Comparison of ENCODE assay signal across 24 cellular contexts in genomic region chr19:33347300-33347699, GRCh38. TPM values are rescaled to one million over a fixed set of nuclear protein-coding genes. Genes with fewer than 3 reads are reported as not detected.
DNase-seq lines count a peak whose midpoint lies in the region; ATAC-seq, FAIRE-seq and TF ChIP-seq lines count a peak whose summit lies in the region.
"Had no signal": no experiment of that assay in that cellular context is flagged by ENCODE, and none has a peak within 500 bp of the region (broad histone marks: within the 10 kb centered on the region; RNA-seq: fewer than 3 reads in every experiment).

No MANE protein-coding gene starts in this region.

- CTCF ChIA-PET in HepG2 (lab: Yijun Ruan, JAX; ENCODE audit: low intra/inter-chr PET ratio, low total read pairs): no interaction called here
- CTCF ChIA-PET in CD8-positive, alpha-beta memory T cell (lab: Charles Lee): no interaction called here

- intact Hi-C loops in HepG2 (cut with micrococcal nuclease; ENCODE audit: unreplicated experiment): no loop called here
- intact Hi-C loops in sigmoid colon (cut with DNase I): no loop called here

- H3K4me1 Mint-ChIP-seq in CD8-positive, alpha-beta memory T cell: no peaks in the 10 kb centered on the region
- H3K4me1 Mint-ChIP-seq: B cell had no signal

- H3K36me3 Mint-ChIP-seq in CD8-positive, alpha-beta memory T cell: no peaks in the 10 kb centered on the region
- H3K36me3 Mint-ChIP-seq: CD8-positive, alpha-beta T cell had no signal

- POLR2A ChIA-PET in HepG2 (lab: Yijun Ruan, JAX): interaction anchor here (1.6 to 3.5 kb wide), 4 partner anchors 27 to 45 kb away, joined by 9 to 50 read pairs (median 20); partner anchors contain the start of genes CEBPA and CEBPG
- POLR2A ChIA-PET in CD8-positive, alpha-beta memory T cell (lab: Charles Lee): no interaction called here

- H3K4me3 ChIP-seq in liver (ENCODE audit: low read depth in 1 of 3, low read length in 3 of 3) (no peak overlapping the region), HepG2 (replicated peaks in 1 of 3; ENCODE audit: insufficient read depth in 1 of 3, low read depth in 2 of 3, low read length in 3 of 3) (no peak overlapping the region), sigmoid colon (no peak overlapping the region)
- H3K4me3 ChIP-seq in CD8-positive, alpha-beta memory T cell (ENCODE audit: low read length): no peak overlapping the region
- H3K4me3 ChIP-seq: A549; BLaER1 treated with 17β-estradiol and CSF1 and Interleukin-3, amounts not matched to agents 10 nM and 100 nM; GM12878 had no signal

- 94% methylated on average over 10 of the region's 10 CpGs for WGBS in liver
- 97% methylated on average over 7 of the region's 10 CpGs for WGBS in HepG2 (ENCODE audit: low lambda C conversion rate)
- WGBS in sigmoid colon, 2 donors: 88 to 91% methylated on average over 10 of the region's 10 CpGs

- H3K27me3 ChIP-seq in liver (ENCODE audit: control insufficient read depth in 4 of 4, insufficient read depth in 4 of 4, low read length in 3 of 4): no peaks in the 10 kb centered on the region
- no peaks in the 10 kb centered on the region for H3K27me3 ChIP-seq in HepG2 (ENCODE audit: control insufficient read depth in 1 of 2, insufficient read depth in 2 of 2, low read length in 2 of 2)
- peaks cover 0 to 12% (median 0%) of the 10 kb centered on the region in 3 donors for H3K27me3 ChIP-seq in sigmoid colon
- H3K27me3 ChIP-seq in CD8-positive, alpha-beta memory T cell (ENCODE audit: insufficient read depth, low read length, poor library complexity, severe bottlenecking): peaks cover 16% of the 10 kb centered on the region
- H3K27me3 ChIP-seq: BLaER1 treated with 17β-estradiol and CSF1 and Interleukin-3, amounts not matched to agents 10 nM and 100 nM had no signal

- H3K27ac ChIP-seq in liver (ENCODE audit: low read depth in 1 of 2, low read length in 2 of 2) (peak overlapping the region; percentile 88 to 91), HepG2 (ENCODE audit: extremely low read length, insufficient read depth, low read length) (no peak overlapping the region), sigmoid colon (no peak overlapping the region)
- no peak overlapping the region for H3K27ac ChIP-seq in CD8-positive, alpha-beta memory T cell (ENCODE audit: low read depth, low read length)
- H3K27ac ChIP-seq: 22Rv1; A549; BLaER1 treated with 17β-estradiol and CSF1 and Interleukin-3, amounts not matched to agents 10 nM and 100 nM; C4-2B had no signal

- no peak overlapping the region for H3K4me2 ChIP-seq in HepG2 (ENCODE audit: low read depth, low read length)
- H3K4me2 ChIP-seq: A549; BLaER1 treated with 17β-estradiol and CSF1 and Interleukin-3, amounts not matched to agents 10 nM and 100 nM had no signal

- H2AFZ ChIP-seq in HepG2 (ENCODE audit: low read length): no peak overlapping the region

- TF ChIP-seq RAD21 in liver (IDR thresholded peaks at IDR 0.05): no peak
- TF ChIP-seq RAD21 in HepG2 (CRISPR knock-in tag; IDR thresholded peaks at IDR 0.05): no peak

- H4K20me1 ChIP-seq in HepG2 (ENCODE audit: insufficient read depth, low read length): no peaks in the 10 kb centered on the region
- H4K20me1 ChIP-seq: BLaER1 treated with 17β-estradiol and CSF1 and Interleukin-3, amounts not matched to agents 10 nM and 100 nM had no signal

- no peak overlapping the region for H3K27ac Mint-ChIP-seq in CD8-positive, alpha-beta memory T cell
- H3K27ac Mint-ChIP-seq: B cell; CD4-positive, alpha-beta T cell; CD8-positive, alpha-beta T cell had no signal

- no peak for TF ChIP-seq EP300 in HepG2 (IDR thresholded peaks at IDR 0.05; ENCODE audit: low read depth in 2 of 2, low read length in 2 of 2)
- no peak for TF ChIP-seq EP300 in HepG2 (CRISPR knock-in tag; IDR thresholded peaks at IDR 0.05; ENCODE audit: borderline replicate concordance)
- TF ChIP-seq EP300 in sigmoid colon (IDR thresholded peaks at IDR 0.05): no peak

- no peak for TF ChIP-seq POLR2A in HepG2 (IDR thresholded peaks at IDR 0.05; ENCODE audit: insufficient read depth in 1 of 2, low read depth in 2 of 2, low read length in 2 of 2)
- TF ChIP-seq POLR2A in sigmoid colon (IDR thresholded peaks at IDR 0.05): no peak

- peaks cover 17 to 66% of the 10 kb centered on the region in 2 donors for H3K27me3 Mint-ChIP-seq in CD8-positive, alpha-beta memory T cell

- no peaks in the 10 kb centered on the region for H3K36me3 ChIP-seq in liver (ENCODE audit: control insufficient read depth in 4 of 4, insufficient read depth in 3 of 4, low read depth in 1 of 4, low read length in 3 of 4)
- no peaks in the 10 kb centered on the region for H3K36me3 ChIP-seq in HepG2 (replicated peaks in 1 of 2; ENCODE audit: control insufficient read depth in 1 of 2, insufficient read depth in 2 of 2, low read length in 2 of 2)
- H3K36me3 ChIP-seq in sigmoid colon: no peaks in the 10 kb centered on the region
- H3K36me3 ChIP-seq in CD8-positive, alpha-beta memory T cell (ENCODE audit: insufficient read depth, low read length): no peaks in the 10 kb centered on the region
- H3K36me3 ChIP-seq: BLaER1 treated with 17β-estradiol and CSF1 and Interleukin-3, amounts not matched to agents 10 nM and 100 nM had no signal

- no peak overlapping the region for H3K9ac ChIP-seq in liver (ENCODE audit: low read depth in 1 of 2, low read length in 2 of 2)
- no peak overlapping the region for H3K9ac ChIP-seq in HepG2 (ENCODE audit: insufficient read depth, low read depth, low read length)
- H3K9ac ChIP-seq: BLaER1 treated with 17β-estradiol and CSF1 and Interleukin-3, amounts not matched to agents 10 nM and 100 nM had no signal

- in situ Hi-C loops in HepG2 (cut with HindIII; ENCODE audit: extremely low pct_ligation_motif_present, low pct_unique_long_range_greater_than_20kb): no loop called here

- no TSS peak for BruUV-seq in HepG2 (replicated peaks; lab: Mats Ljungman, UMichigan)

- H3K4me3 Mint-ChIP-seq in CD8-positive, alpha-beta memory T cell: no peak overlapping the region
- H3K4me3 Mint-ChIP-seq: B cell; CD4-positive, alpha-beta T cell; CD8-positive, alpha-beta T cell had no signal

- TF ChIP-seq CTCF in liver (IDR thresholded peaks at IDR 0.05; ENCODE audit: low read depth, low read length, missing input control) (no peak), HepG2 (CRISPR knock-in tag; IDR thresholded peaks at IDR 0.05) (no peak), sigmoid colon (IDR thresholded peaks at IDR 0.05) (no peak)

- DNase-seq in HepG2 (ENCODE audit: low spot score): no peak
- DNase-seq in fibroblast of gingiva (ENCODE audit: low read depth): peak; percentile 6
- DNase-seq in sigmoid colon: no peak
- no peak for DNase-seq in CD8-positive, alpha-beta memory T cell
- DNase-seq: AML-193; CD4-positive, alpha-beta T cell; CD8-positive, alpha-beta T cell; COR-L47; DMS 273 treated with DMSO at 0.1 percent for 48 hours; DMS153; DMS53; DMS79; DND-41; EL; GDM1 had no signal

- H3K79me2 ChIP-seq in HepG2 (ENCODE audit: insufficient read depth, low read length): no peaks in the 10 kb centered on the region

- FAIRE-seq in HepG2 (lab: Jason Lieb, UNC): no peak
- FAIRE-seq: GM12878, GM12892, GM18507 had no signal

- H3K4me1 ChIP-seq in liver (ENCODE audit: control insufficient read depth in 4 of 4, insufficient read depth in 4 of 4, low read length in 3 of 4) (peaks cover 4 to 24% (median 19%) of the 10 kb centered on the region in 4 donors), HepG2 (ENCODE audit: insufficient read depth, low read length) (peaks cover 48% of the 10 kb centered on the region), sigmoid colon (no peaks in the 10 kb centered on the region)
- no peaks in the 10 kb centered on the region for H3K4me1 ChIP-seq in CD8-positive, alpha-beta memory T cell (ENCODE audit: insufficient read depth, low read length)

- no peaks in the 10 kb centered on the region for H3K9me3 ChIP-seq in liver (ENCODE audit: control insufficient read depth in 4 of 4, low read length in 3 of 4)
- H3K9me3 ChIP-seq in HepG2 (ENCODE audit: low read length): no peaks in the 10 kb centered on the region
- no peaks in the 10 kb centered on the region for H3K9me3 ChIP-seq in sigmoid colon
- no peaks in the 10 kb centered on the region for H3K9me3 ChIP-seq in CD8-positive, alpha-beta memory T cell (ENCODE audit: low read length)
- H3K9me3 ChIP-seq: A549; BLaER1 treated with 17β-estradiol and CSF1 and Interleukin-3, amounts not matched to agents 10 nM and 100 nM had no signal

- ATAC-seq in HepG2: no peak
- ATAC-seq: CD8-positive, alpha-beta T cell; GM12878 had no signal

- H3K9me3 Mint-ChIP-seq in CD8-positive, alpha-beta memory T cell: peaks cover 0 to 6% (median 0%) of the 10 kb centered on the region in 5 donors
- H3K9me3 Mint-ChIP-seq: CD4-positive, alpha-beta T cell; CD8-positive, alpha-beta T cell had no signal

RNA-seq across cellular contexts. Expression of gene CEBPG, which starts 26.2 kb away (rescaled TPM):
- total RNA-seq in liver (10 to 100 TPM; 18.0 to 36.1 TPM), HepG2 (2016; rRNA removed; fragmentation: Illumina TruSeq; extraction: Trizol) (34.3 and 49.8 TPM in 2 replicates), sigmoid colon (10 to 100 TPM; 18.6 to 27.8 (median 23.0) TPM)
- polyA plus RNA-seq in liver (10 to 100 TPM; 16.9 to 30.3 TPM), HepG2 (2011; rRNA removed) (25.7 and 26.6 TPM in 2 replicates), sigmoid colon (10 to 100 TPM; 44.2 to 84.6 (median 64.9) TPM)
- total RNA-seq in HepG2 (2016; cell fraction: cytosol; rRNA removed; fragmentation: Illumina TruSeq; extraction: Trizol; ENCODE audit: low read depth): 13.2 and 14.7 TPM in 2 replicates
- 35.7 and 49.1 TPM in 2 replicates for total RNA-seq in HepG2 (2016; cell fraction: insoluble cytoplasmic fraction; rRNA removed; fragmentation: Illumina TruSeq; extraction: Trizol)
- 37.6 and 38.8 TPM in 2 replicates for total RNA-seq in HepG2 (2016; cell fraction: membrane; rRNA removed; fragmentation: Illumina TruSeq; extraction: Trizol)
- 24.5 and 24.7 TPM in 2 replicates for total RNA-seq in HepG2 (2016; cell fraction: nucleus; rRNA removed; fragmentation: Illumina TruSeq; extraction: Trizol)
- 16.9 and 25.6 TPM in 2 replicates for polyA plus RNA-seq in HepG2 (2011; cell fraction: cytosol; rRNA removed)
- polyA plus RNA-seq in HepG2 (2011; cell fraction: nucleus; rRNA removed): 11.7 and 17.0 TPM in 2 replicates
- polyA plus RNA-seq in HepG2 (2012): 34.2 and 46.3 TPM in 2 replicates
- polyA plus RNA-seq in HepG2 (2016; cell fraction: cytosol; fragmentation: Illumina TruSeq; extraction: Trizol; ENCODE audit: low read depth): 13.2 and 15.5 TPM in 2 replicates
- 44.3 and 47.4 TPM in 2 replicates for polyA plus RNA-seq in HepG2 (2016; cell fraction: insoluble cytoplasmic fraction; fragmentation: Illumina TruSeq; extraction: Trizol; ENCODE audit: low read depth)
- 25.6 and 28.0 TPM in 2 replicates for polyA plus RNA-seq in HepG2 (2016; cell fraction: membrane; fragmentation: Illumina TruSeq; extraction: Trizol; ENCODE audit: low read depth)
- 30.5 and 35.3 TPM in 2 replicates for polyA plus RNA-seq in HepG2 (2016; cell fraction: nucleus; fragmentation: Illumina TruSeq; extraction: Trizol; ENCODE audit: insufficient read depth, low read depth)
- polyA minus RNA-seq in HepG2 (2011; rRNA and poly(A)+ RNA removed; ENCODE audit: low replicate concordance): 14.6 and 15.2 TPM in 2 replicates
- 18.9 and 25.7 TPM in 2 replicates for polyA minus RNA-seq in HepG2 (2011; cell fraction: cytosol; rRNA and poly(A)+ RNA removed)
- polyA minus RNA-seq in HepG2 (2011; cell fraction: nucleus; rRNA and poly(A)+ RNA removed): 26.3 and 34.8 TPM in 2 replicates
- 10 to 100 TPM; 27.8 to 27.9 TPM for total RNA-seq in CD8-positive, alpha-beta memory T cell
- polyA plus RNA-seq in CD8-positive, alpha-beta memory T cell: 12.3 TPM

RNA-seq across cellular contexts. Expression of gene CEBPA, which starts 45.0 kb away (rescaled TPM):
- total RNA-seq in liver: 10 to 100 TPM; 70.0 to 95.5 TPM
- polyA plus RNA-seq in liver: 100 to 1,000 TPM in 1 of 2 donors, 10 to 100 TPM in 1; 32.9 to 112 TPM
- total RNA-seq in HepG2 (2016; rRNA removed; fragmentation: Illumina TruSeq; extraction: Trizol): 99.9 and 103 TPM in 2 replicates
- 28.5 and 32.0 TPM in 2 replicates for total RNA-seq in HepG2 (2016; cell fraction: cytosol; rRNA removed; fragmentation: Illumina TruSeq; extraction: Trizol; ENCODE audit: low read depth)
- 99.3 and 101 TPM in 2 replicates for total RNA-seq in HepG2 (2016; cell fraction: insoluble cytoplasmic fraction; rRNA removed; fragmentation: Illumina TruSeq; extraction: Trizol)
- total RNA-seq in HepG2 (2016; cell fraction: membrane; rRNA removed; fragmentation: Illumina TruSeq; extraction: Trizol): 88.0 and 107 TPM in 2 replicates
- 47.4 and 51.4 TPM in 2 replicates for total RNA-seq in HepG2 (2016; cell fraction: nucleus; rRNA removed; fragmentation: Illumina TruSeq; extraction: Trizol)
- 24.8 and 35.0 TPM in 2 replicates for polyA plus RNA-seq in HepG2 (2011; rRNA removed)
- 40.5 and 42.6 TPM in 2 replicates for polyA plus RNA-seq in HepG2 (2011; cell fraction: cytosol; rRNA removed)
- polyA plus RNA-seq in HepG2 (2011; cell fraction: nucleus; rRNA removed): 17.3 and 19.3 TPM in 2 replicates
- 22.3 and 27.0 TPM in 2 replicates for polyA plus RNA-seq in HepG2 (2012)
- 23.5 and 27.9 TPM in 2 replicates for polyA plus RNA-seq in HepG2 (2016; cell fraction: cytosol; fragmentation: Illumina TruSeq; extraction: Trizol; ENCODE audit: low read depth)
- polyA plus RNA-seq in HepG2 (2016; cell fraction: insoluble cytoplasmic fraction; fragmentation: Illumina TruSeq; extraction: Trizol; ENCODE audit: low read depth): 121 and 123 TPM in 2 replicates
- 68.7 and 77.8 TPM in 2 replicates for polyA plus RNA-seq in HepG2 (2016; cell fraction: membrane; fragmentation: Illumina TruSeq; extraction: Trizol; ENCODE audit: low read depth)
- 76.4 and 86.3 TPM in 2 replicates for polyA plus RNA-seq in HepG2 (2016; cell fraction: nucleus; fragmentation: Illumina TruSeq; extraction: Trizol; ENCODE audit: insufficient read depth, low read depth)
- polyA minus RNA-seq in HepG2 (2011; rRNA and poly(A)+ RNA removed; ENCODE audit: low replicate concordance): 4.5 and 45.0 TPM in 2 replicates
- polyA minus RNA-seq in HepG2 (2011; cell fraction: cytosol; rRNA and poly(A)+ RNA removed): 25.4 and 32.4 TPM in 2 replicates
- polyA minus RNA-seq in HepG2 (2011; cell fraction: nucleus; rRNA and poly(A)+ RNA removed): 15.6 and 18.2 TPM in 2 replicates
- 10 to 100 TPM in 1 of 4 donors, 1 to 10 TPM in 3; 2.9 to 16.1 (median 6.9) TPM for total RNA-seq in sigmoid colon
- 10 to 100 TPM; 43.5 to 64.3 (median 48.0) TPM for polyA plus RNA-seq in sigmoid colon
- total RNA-seq in CD8-positive, alpha-beta memory T cell: 1 to 10 TPM; 1.1 to 1.3 TPM
- 1.6 TPM for polyA plus RNA-seq in CD8-positive, alpha-beta memory T cell

Comparison
In these comparisons a context has a peak if more than half of its experiments do, and no peak if none do; other contexts are left out.
1. H3K27ac ChIP-seq: peak in liver (2 of 2); none in HepG2 (single experiment), sigmoid colon (0 of 4) and CD8-positive, alpha-beta memory T cell (single experiment).